Comparison of ENCODE assay signal across 1 cellular context in genomic region chr6:31814677-31815024, GRCh38.
TF ChIP-seq lines count a peak whose summit lies in the region.

No MANE protein-coding gene starts in this region.

TF ChIP-seq in K562, 482 proteins besides CTCF, POLR2A, EP300 and RAD21 (continued from another document):
- TF ChIP-seq ZNF639 (CRISPR knock-in tag; conservative IDR thresholded peaks at IDR 0.05 in 1 of 2, IDR thresholded peaks at IDR 0.05 in 1 of 2) (peak in 1 of 2 experiments; percentile 79; a peak in 1 of 4 replicates), HDAC1 (IDR thresholded peaks at IDR 0.05) (0 out of 4 replicates have a peak, but pooled peaks of 1 of the 2 experiments have one; percentile 79), JUND (IDR thresholded peaks at IDR 0.05; ENCODE audit: borderline replicate concordance, low read depth, low read length) (peak; percentile 49; the same call in 1 of the 2 replicates), JUND (tag; IDR thresholded peaks at IDR 0.05; ENCODE audit: borderline replicate concordance, low read depth, low read length) (peak; percentile 35; the same call in 1 of the 3 replicates), ETS1 (conservative IDR thresholded peaks at IDR 0.05; ENCODE audit: control insufficient read depth, low read depth, low read length) (peak; percentile 58; the same call in 1 of the 2 replicates), PKNOX1 (IDR thresholded peaks at IDR 0.05) (peak; percentile 91), RCOR1 (IDR thresholded peaks at IDR 0.05; ENCODE audit: borderline replicate concordance in 1 of 2, low read depth in 2 of 2, low read length in 2 of 2) (peak; percentile 5 to 82; a peak in 1 of 4 replicates), ZSCAN32 (CRISPR knock-in tag; IDR thresholded peaks at IDR 0.05) (peak; percentile 61; the same call in 1 of the 2 replicates), BACH1 (tag; IDR thresholded peaks at IDR 0.05) (0 out of 2 replicates have a peak, but pooled peaks have one; percentile 38), ATF7 (IDR thresholded peaks at IDR 0.05) (peak; percentile 64; the same call in 1 of the 2 replicates), SIN3A (IDR thresholded peaks at IDR 0.05; ENCODE audit: borderline replicate concordance in 2 of 2, control insufficient read depth in 1 of 2, low read depth in 2 of 2, low read length in 2 of 2) (peak in 1 of 2 experiments; percentile 77; a peak in 1 of 4 replicates), ZNF75A (CRISPR knock-in tag; IDR thresholded peaks at IDR 0.05) (0 out of 2 replicates have a peak, but pooled peaks have one; percentile 35), EGR1 (conservative IDR thresholded peaks at IDR 0.05) (peak; percentile 97), TRIM25 (IDR thresholded peaks at IDR 0.05; ENCODE audit: borderline replicate concordance) (no peak), ZNF184 (CRISPR knock-in tag; IDR thresholded peaks at IDR 0.05) (no peak), GMEB1 (CRISPR knock-in tag; IDR thresholded peaks at IDR 0.05) (peak; percentile 54), CEBPB (tag; IDR thresholded peaks at IDR 0.05) (no peak), CTBP1 (IDR thresholded peaks at IDR 0.05; ENCODE audit: borderline replicate concordance) (peak; percentile 28; the same call in 1 of the 2 replicates), SMARCA4 (IDR thresholded peaks at IDR 0.05) (peak; percentile 59; the same call in 1 of the 2 replicates), PHB (CRISPR knock-in tag; IDR thresholded peaks at IDR 0.05) (0 out of 2 replicates have a peak, but pooled peaks have one; percentile 82), FOXK2 (conservative IDR thresholded peaks at IDR 0.05 in 1 of 2, IDR thresholded peaks at IDR 0.05 in 1 of 2; ENCODE audit: low read depth in 2 of 2) (peak in 1 of 2 experiments; percentile 86; a peak in 2 of 4 replicates), FOS (IDR thresholded peaks at IDR 0.05; ENCODE audit: extremely low read depth, insufficient read length) (peak; percentile 19), ZNF165 (CRISPR knock-in tag; IDR thresholded peaks at IDR 0.05; ENCODE audit: borderline replicate concordance) (0 out of 2 replicates have a peak, but pooled peaks have one; percentile 62), HDAC2 (IDR thresholded peaks at IDR 0.05) (peak; percentile 69; the same call in 1 of the 2 replicates), NCOA1 (IDR thresholded peaks at IDR 0.05; ENCODE audit: low read depth) (peak; percentile 13; the same call in 1 of the 2 replicates), ZEB2 (IDR thresholded peaks at IDR 0.05) (0 out of 2 replicates have a peak, but pooled peaks have one; percentile 51), ARID3A (IDR thresholded peaks at IDR 0.05; ENCODE audit: borderline replicate concordance, low read depth, low read length) (peak; percentile 4; the same call in 1 of the 2 replicates)
